In the genomic region with DNA sequence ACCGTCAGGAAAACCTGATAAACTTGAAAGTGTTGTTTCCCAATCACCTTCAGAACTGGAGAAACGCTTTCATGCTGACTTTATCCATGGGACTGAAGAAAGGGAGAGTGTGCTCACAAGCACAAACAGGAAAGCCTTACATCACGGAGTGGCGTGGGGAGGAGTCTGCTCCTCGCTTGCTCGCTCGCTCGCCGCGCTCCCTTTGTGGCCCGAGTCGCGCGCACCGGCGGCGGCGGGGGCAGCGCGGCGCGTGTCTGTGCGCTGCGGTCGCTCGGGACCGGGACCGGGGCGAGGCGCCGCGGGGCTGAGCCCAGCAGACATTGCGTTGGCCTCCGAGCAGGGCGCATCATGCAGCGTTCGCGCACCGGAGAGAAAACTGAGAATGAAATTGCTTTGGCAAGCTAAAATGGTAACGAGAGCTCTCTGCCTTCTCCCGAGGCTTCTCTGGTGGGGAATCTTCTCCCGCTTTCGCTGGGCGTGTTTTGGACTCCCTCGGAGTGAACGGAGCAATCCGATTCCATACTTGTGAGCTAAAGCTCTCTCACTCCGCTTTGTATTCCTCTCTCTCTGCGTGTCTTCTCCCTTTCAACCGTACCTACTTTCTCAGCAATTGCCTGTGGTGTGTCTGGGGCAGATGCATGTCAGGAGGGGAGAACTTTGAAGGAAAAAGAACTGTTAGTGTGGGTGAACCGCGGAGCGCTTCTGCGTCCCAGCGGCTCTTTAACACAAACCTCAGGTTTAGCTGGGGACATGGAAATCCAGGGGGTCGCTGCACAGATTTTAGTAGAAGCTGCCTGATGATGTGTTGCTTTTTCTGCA, we compare ENCODE assay signal across 8 cellular contexts. TPM values are rescaled to one million over a fixed set of nuclear protein-coding genes. Genes with fewer than 3 reads are reported as not detected.
A peak's percentile ranks its signal among the peaks of the same experiment; 100 is the strongest.
DNase-seq lines count a peak whose midpoint lies in the region; ATAC-seq and TF ChIP-seq lines count a peak whose summit lies in the region.

Gene RGL1 (plus strand): TSS at position 205 of the 819 bp plus-strand sequence. CDS start 178 bp downstream, at position 383.

- peak; percentile 64 for DNase-seq in G401 (ENCODE audit: low spot score)
- peak; percentile 81 for DNase-seq in M059J (ENCODE audit: low read depth)
- DNase-seq in activated CD4-positive, CD25-positive, alpha-beta regulatory T cell treated with anti-CD3 and anti-CD28 coated beads, Interleukin-2, amount 50 U/mL, for 72 hours: peak; percentile 33
- DNase-seq in ecto neural progenitor cell (ENCODE audit: low spot score): peak; percentile 69
- peak; percentile 84 to 94 for DNase-seq in lower leg skin (ENCODE audit: low spot score in 2 of 2)
- DNase-seq in stimulated activated CD4-positive, alpha-beta T cell treated with anti-CD3 and anti-CD28 coated beads, Interleukin-4, amount 100 ng/mL, for 4 hours: peak; percentile 8 to 18
- DNase-seq in SW 1271 (lab: John Stamatoyannopoulos, UW): no peak

- H3K4me3 ChIP-seq in lower leg skin (ENCODE audit: low read depth, poor library complexity, severe bottlenecking): peak within 1 kb of the TSS; percentile 58

- intact Hi-C loops in lower leg skin (cut with DNase I; ENCODE audit: low total_unique reads): no loop called here

- no peak for TF ChIP-seq POLR2A in lower leg skin (IDR thresholded peaks at IDR 0.05)

- 0% methylated on average over 56 of the region's 56 CpGs for whole genome bisulfite sequencing in lower leg skin, 2 donors

- peak; percentile 59 for ATAC-seq in GM21717 (IDR thresholded peaks at IDR 0.05; ENCODE audit: unreplicated experiment)

- TF ChIP-seq CTCF in lower leg skin (IDR thresholded peaks at IDR 0.05): no peak

- in situ Hi-C loops in G401 (cut with HindIII; ENCODE audit: low sequenced_read_pairs): no loop called here

RNA-seq across cellular contexts. Expression of gene RGL1, which starts in this region (rescaled TPM):
- 3.4 and 3.7 TPM in 2 replicates for total RNA-seq in G401 (2014; rRNA removed; shearing (Covaris generic))
- total RNA-seq in M059J (2014; rRNA removed; shearing (Covaris generic)): 9.8 and 18.3 TPM in 2 replicates
- total RNA-seq in lower leg skin: 10 to 100 TPM; 11.6 to 22.5 (median 15.0) TPM

Comparison
In these comparisons a context has a peak if more than half of its experiments do, and no peak if none do; other contexts are left out.
1. DNase-seq: peak in G401 (single experiment), M059J (single experiment), activated CD4-positive, CD25-positive, alpha-beta regulatory T cell treated with anti-CD3 and anti-CD28 coated beads, Interleukin-2, amount 50 U/mL, for 72 hours (single experiment), ecto neural progenitor cell (single experiment), lower leg skin (2 of 2) and stimulated activated CD4-positive, alpha-beta T cell treated with anti-CD3 and anti-CD28 coated beads, Interleukin-4, amount 100 ng/mL, for 4 hours (2 of 2); none in SW 1271 (0 of 2).